Comparison of ENCODE assay signal across 14 cellular contexts in genomic region chr12:76890407-76891143, GRCh38. TPM values are rescaled to one million over a fixed set of nuclear protein-coding genes. Genes with fewer than 3 reads are reported as not detected.
A peak's percentile ranks its signal among the peaks of the same experiment; 100 is the strongest.
DNase-seq lines count a peak whose midpoint lies in the region; ATAC-seq and TF ChIP-seq lines count a peak whose summit lies in the region.
"Had no signal": no experiment of that assay in that cellular context is flagged by ENCODE, and none has a peak within 500 bp of the region (broad histone marks: within the 10 kb centered on the region; RNA-seq: fewer than 3 reads in every experiment).

No MANE protein-coding gene starts in this region.

- intact Hi-C loops in head of caudate nucleus (cut with DNase I) = no loop called here
- intact Hi-C loops in body of pancreas (cut with DNase I) = no loop called here

- no peaks in the 10 kb centered on the region for H3K4me1 ChIP-seq in body of pancreas
- H3K4me1 ChIP-seq: heart left ventricle, SJSA1, tibial nerve had no signal

- H3K4me3 ChIP-seq in body of pancreas = no peak overlapping the region
- H3K4me3 ChIP-seq: heart left ventricle, SJSA1, tibial nerve had no signal

- H3K27me3 ChIP-seq in body of pancreas = no peaks in the 10 kb centered on the region
- H3K27me3 ChIP-seq: heart left ventricle, SJSA1, tibial nerve had no signal

- ATAC-seq in body of pancreas = no peak
- no peak for ATAC-seq in GM19023 (IDR thresholded peaks at IDR 0.05; ENCODE audit: unreplicated experiment)
- ATAC-seq: heart left ventricle, left ventricle myocardium superior had no signal

- H3K36me3 ChIP-seq in body of pancreas (replicated peaks in 1 of 2; ENCODE audit: insufficient read depth in 1 of 2, low read depth in 2 of 2) = no peaks in the 10 kb centered on the region
- H3K36me3 ChIP-seq: heart left ventricle, SJSA1, tibial nerve, WERI-Rb-1 had no signal

- no peak for TF ChIP-seq CTCF in body of pancreas (IDR thresholded peaks at IDR 0.05)

- DNase-seq in LoVo (ENCODE audit: low spot score) (peak; percentile 38), head of caudate nucleus (peak; percentile 17 to 88 (median 63)), dermis blood vessel endothelial cell (no peak), body of pancreas (no peak)
- peak; percentile 46 to 47 for DNase-seq in activated CD4-positive, alpha-beta T cell treated with anti-CD3 and anti-CD28 coated beads, Interleukin-2, amount 50 U/mL, for 4 hours
- peak; percentile 19 to 61 (median 41) for DNase-seq in stimulated activated CD4-positive, alpha-beta T cell treated with anti-CD3 and anti-CD28 coated beads, TNF-alpha, amount 100 ng/mL, for 48 hours (ENCODE audit: low read depth in 3 of 3)
- DNase-seq: heart left ventricle, left ventricle myocardium superior, NCI-H1417 treated with DMSO at 0.1 percent for 48 hours, NCI-H82, WERI-Rb-1 had no signal

- TF ChIP-seq POLR2A in body of pancreas (IDR thresholded peaks at IDR 0.05) = no peak

- 47 to 51% methylated on average over 7 of the region's 7 CpGs for WGBS in body of pancreas, 2 donors

- no peak overlapping the region for H3K27ac ChIP-seq in body of pancreas
- H3K27ac ChIP-seq: heart left ventricle, SJSA1, tibial nerve had no signal

- H3K9me3 ChIP-seq in body of pancreas = no peaks in the 10 kb centered on the region

RNA-seq across cellular contexts. Expression of gene CSRP2, which starts 11.8 kb away (rescaled TPM):
- total RNA-seq in dermis blood vessel endothelial cell = 21.0 and 22.8 TPM in 2 replicates
- 10 to 100 TPM in 1 of 2 donors, 1 to 10 TPM in 1; 4.3 to 19.7 TPM for total RNA-seq in body of pancreas

Comparison
In these comparisons a context has a peak if more than half of its experiments do, and no peak if none do; other contexts are left out.
1. DNase-seq: peak in LoVo (single experiment), activated CD4-positive, alpha-beta T cell treated with anti-CD3 and anti-CD28 coated beads, Interleukin-2, amount 50 U/mL, for 4 hours (2 of 2), head of caudate nucleus (42 of 42) and stimulated activated CD4-positive, alpha-beta T cell treated with anti-CD3 and anti-CD28 coated beads, TNF-alpha, amount 100 ng/mL, for 48 hours (3 of 3); none in dermis blood vessel endothelial cell (single experiment) and body of pancreas (0 of 4).